31 cellular contexts compared by ENCODE assay signal in the genomic region with DNA sequence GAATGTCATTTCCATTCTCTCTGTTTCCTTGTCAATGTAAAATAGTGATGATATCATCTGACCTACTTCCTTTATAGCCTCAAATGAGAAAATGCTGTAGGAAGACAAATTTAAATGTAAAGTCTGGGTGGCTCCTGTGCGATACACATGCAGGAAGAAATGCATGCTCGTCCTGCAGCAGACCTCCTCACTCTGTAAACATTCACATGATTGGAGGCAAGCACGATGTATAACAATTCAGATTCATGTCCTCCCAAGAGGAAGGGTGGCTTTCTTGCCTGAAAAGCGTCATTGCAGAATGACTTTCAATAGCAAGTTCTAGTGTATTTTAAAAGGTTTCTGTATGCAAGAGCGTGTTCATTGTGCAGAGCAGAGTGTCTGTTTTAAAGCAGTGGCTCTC.
"Had no signal": no experiment of that assay in that cellular context is flagged by ENCODE, and none has a peak within 500 bp of the region (broad histone marks: within the 10 kb centered on the region; RNA-seq: fewer than 3 reads in every experiment).

No MANE protein-coding gene starts in this region.

- H3K27me3 ChIP-seq: breast epithelium, colonic mucosa, heart left ventricle, left lung, testis, transverse colon had no signal

- H3K36me3 ChIP-seq: breast epithelium, colonic mucosa, heart left ventricle, left lung, lower lobe of right lung, transverse colon had no signal

- H3K4me1 ChIP-seq: breast epithelium, colonic mucosa, left lung, lower lobe of right lung, parathyroid adenoma, psoas muscle, testis had no signal

- H3K9ac ChIP-seq: parathyroid adenoma had no signal

- H3K4me3 ChIP-seq: breast epithelium, colonic mucosa, heart left ventricle, left lung, lower lobe of right lung, psoas muscle, testis, transverse colon had no signal

- H2AFZ ChIP-seq: parathyroid adenoma had no signal

- H3K79me2 ChIP-seq: parathyroid adenoma had no signal

- H3K9me3 ChIP-seq: breast epithelium, colonic mucosa, heart left ventricle, left lung, lower lobe of right lung, psoas muscle, testis, transverse colon had no signal

- DNase-seq: activated CD4-positive, alpha-beta memory T cell treated with anti-CD3 and anti-CD28 coated beads, Interleukin-2, amount 10 ng/mL, durations not matched to agents 7 days and 5 days; activated CD4-positive, alpha-beta T cell treated with anti-CD3 and anti-CD28 coated beads for 1 hour; activated CD4-positive, alpha-beta T cell treated with anti-CD3 and anti-CD28 coated beads, Interleukin-2, amount 10 ng/mL, durations not matched to agents 7 days and 5 days; activated gamma-delta T cell treated with Interleukin-2 at 50 U/mL for 16 hours; activated naive CD4-positive, alpha-beta T cell treated with anti-CD3 and anti-CD28 coated beads, Interleukin-2, amount 50 U/mL, for 16 hours; activated T-cell treated with anti-CD3 and anti-CD28 coated beads, Interleukin-2, amount 50 U/mL, for 4 hours; amniotic stem cell; colonic mucosa; effector memory CD8-positive, alpha-beta T cell; erythroblast; heart left ventricle; kidney glomerular epithelial cell; left lung; lower lobe of right lung; mesenchymal stem cell; naive B cell; occipital lobe; psoas muscle; right cardiac atrium; stimulated activated CD4-positive, alpha-beta T cell treated with anti-CD3 and anti-CD28 coated beads, Interleukin-15, amount 100 ng/mL, for 24 hours; stimulated activated CD4-positive, alpha-beta T cell treated with anti-CD3 and anti-CD28 coated beads, Interleukin-2, amount 100 ng/mL, for 24 hours; stimulated activated naive B cell treated with anti-CD40 and anti-IgM and Interleukin-4, amounts not matched to agents 10 μg/mL and 1 μg/mL and 100 μg/mL, for 72 hours; T-helper 17 cell; T1000; testis; transverse colon had no signal

- ATAC-seq: activated T-cell treated with anti-CD3 and anti-CD28 coated beads, Interleukin-2, amount 50 U/mL, for 4 hours; activated T-helper 17 cell treated with anti-CD3 and anti-CD28 coated beads, Interleukin-2, amount 50 U/mL, for 72 hours; effector memory CD8-positive, alpha-beta T cell; heart left ventricle; left lung; lower lobe of right lung; psoas muscle; right cardiac atrium; SK-N-SH treated with all-trans-retinoic acid at 6 μM for 48 hours; stimulated activated naive B cell treated with anti-CD40 and anti-IgM and Interleukin-4, amounts not matched to agents 10 μg/mL and 1 μg/mL and 100 μg/mL, for 72 hours; T-helper 17 cell; WTC11 had no signal

- H3K27ac ChIP-seq: colonic mucosa, heart left ventricle, left lung, lower lobe of right lung, parathyroid adenoma, psoas muscle, testis had no signal
